ENCODE assay signal across 11 cellular contexts in the genomic region with DNA sequence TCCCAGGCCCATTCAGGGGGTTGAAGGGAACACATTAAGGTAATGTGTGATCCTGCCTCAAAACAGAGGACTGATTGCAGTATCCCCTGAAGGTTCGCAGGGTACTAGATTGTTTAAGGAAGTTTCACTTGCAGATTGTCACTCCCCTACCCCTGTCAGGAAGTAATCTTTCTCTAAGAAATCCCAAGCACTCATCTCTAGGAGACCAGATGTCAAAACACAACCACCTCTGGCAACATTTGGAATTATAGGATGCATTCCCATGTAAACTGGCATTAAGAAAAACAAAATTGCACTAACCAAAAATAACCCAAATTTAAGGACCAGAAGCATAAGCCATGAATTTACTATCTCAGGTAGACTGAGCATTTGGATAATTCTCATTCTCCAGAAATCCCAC. TPM values are rescaled to one million over a fixed set of nuclear protein-coding genes. Genes with fewer than 3 reads are reported as not detected.
A peak's percentile ranks its signal among the peaks of the same experiment; 100 is the strongest.
DNase-seq lines count a peak whose midpoint lies in the region; ATAC-seq and TF ChIP-seq lines count a peak whose summit lies in the region.
"Had no signal": no experiment of that assay in that cellular context is flagged by ENCODE, and none has a peak within 500 bp of the region (broad histone marks: within the 10 kb centered on the region; RNA-seq: fewer than 3 reads in every experiment).

No MANE protein-coding gene starts in this region.

- TF ChIP-seq CTCF in SK-N-SH (IDR thresholded peaks at IDR 0.05) (no peak), Loucy (conservative IDR thresholded peaks at IDR 0.05; ENCODE audit: low read length) (no peak), osteoblast (IDR thresholded peaks at IDR 0.05; ENCODE audit: extremely low read depth, low read depth, low read length) (no peak)

- H3F3A ChIP-seq in SK-N-SH (replicated peaks; ENCODE audit: insufficient read depth) (peaks cover 11% of the 10 kb centered on the region), Loucy (ENCODE audit: low read depth) (no peaks in the 10 kb centered on the region)

- H3K36me3 Mint-ChIP-seq in dendritic cell treated with granulocyte-macrophage colony-stimulating factor and Interleukin-4, amounts not matched to agents 40 ng/mL and 50 ng/mL, for 4 days (ENCODE audit: low read depth) = peaks cover 31% of the 10 kb centered on the region

- CTCF ChIA-PET in SK-N-SH (lab: Yijun Ruan, JAX) = interaction anchor here (0.8 to 2.7 kb wide), 5 partner anchors 9 to 238 kb away, joined by 3 to 19 read pairs (median 12); a partner anchor contains a TSS

- H3K4me1 Mint-ChIP-seq in dendritic cell treated with granulocyte-macrophage colony-stimulating factor and Interleukin-4, amounts not matched to agents 40 ng/mL and 50 ng/mL, for 4 days (ENCODE audit: low read depth) = peaks cover 23% of the 10 kb centered on the region

- TF ChIP-seq RAD21 in SK-N-SH (IDR thresholded peaks at IDR 0.05; ENCODE audit: low read length) = no peak

- H3K27ac ChIP-seq in SK-N-SH (ENCODE audit: low read depth in 2 of 2, low read length in 1 of 2) (no peak overlapping the region; a peak in 1 of 4 replicates), osteoblast (ENCODE audit: low read depth, low read length) (no peak overlapping the region)
- H3K27ac ChIP-seq: RWPE1 had no signal

- ATAC-seq in SK-N-SH treated with all-trans-retinoic acid at 6 μM for 48 hours (no peak), HG02798 (IDR thresholded peaks at IDR 0.05; ENCODE audit: poor library complexity, unreplicated experiment) (no peak)
- ATAC-seq: esophagus mucosa had no signal

- peak overlapping the region; percentile 31 to 99; a peak in 3 of 4 replicates for H3K4me3 ChIP-seq in SK-N-SH (ENCODE audit: low read depth in 2 of 2, low read length in 1 of 2)
- peak overlapping the region; percentile 95 for H3K4me3 ChIP-seq in Loucy (ENCODE audit: low read length, poor library complexity, severe bottlenecking)
- H3K4me3 ChIP-seq in osteoblast (ENCODE audit: insufficient read depth, low read length) = no peak overlapping the region

- peaks cover 5 to 14% of the 10 kb centered on the region in 2 experiments; a peak in 3 of 4 replicates for H3K4me1 ChIP-seq in SK-N-SH (ENCODE audit: control insufficient read depth in 1 of 2, insufficient read depth in 2 of 2, low read depth in 1 of 2, low read length in 1 of 2)
- peaks cover 34% of the 10 kb centered on the region for H3K4me1 ChIP-seq in Loucy (ENCODE audit: insufficient read depth, low read length, poor library complexity, severe bottlenecking)
- peaks cover 16% of the 10 kb centered on the region for H3K4me1 ChIP-seq in osteoblast (ENCODE audit: insufficient read depth, low read length)

- peak overlapping the region; percentile 22 for H3K27ac Mint-ChIP-seq in dendritic cell treated with granulocyte-macrophage colony-stimulating factor and Interleukin-4, amounts not matched to agents 40 ng/mL and 50 ng/mL, for 4 days

- H3K27me3 ChIP-seq in SK-N-SH (ENCODE audit: insufficient read depth) (no peaks in the 10 kb centered on the region), Loucy (ENCODE audit: insufficient read depth, low read length, poor library complexity, severe bottlenecking) (no peaks in the 10 kb centered on the region), osteoblast (ENCODE audit: insufficient read depth, low read length) (no peaks in the 10 kb centered on the region)

- H3K9me2 ChIP-seq in SK-N-SH (no peaks in the 10 kb centered on the region), Loucy (replicated peaks; ENCODE audit: low read depth, low read length) (no peaks in the 10 kb centered on the region)

- WGBS in SK-N-SH (ENCODE audit: low lambda C conversion rate) = 64% methylated on average over 1 of the region's 1 CpG

- H3K9me3 ChIP-seq in SK-N-SH (no peaks in the 10 kb centered on the region), Loucy (ENCODE audit: insufficient read depth, low read depth, low read length) (no peaks in the 10 kb centered on the region), osteoblast (ENCODE audit: low read depth, low read length) (no peaks in the 10 kb centered on the region)

- H3K4me3 Mint-ChIP-seq in dendritic cell treated with granulocyte-macrophage colony-stimulating factor and Interleukin-4, amounts not matched to agents 40 ng/mL and 50 ng/mL, for 4 days = no peak overlapping the region

- peaks cover 22 to 29% of the 10 kb centered on the region in 2 experiments for H3K36me3 ChIP-seq in SK-N-SH (replicated peaks in 1 of 2; ENCODE audit: control insufficient read depth in 1 of 2, insufficient read depth in 2 of 2, low read length in 1 of 2)
- peaks cover 9% of the 10 kb centered on the region for H3K36me3 ChIP-seq in Loucy (ENCODE audit: insufficient read depth, low read length)
- peaks cover 16% of the 10 kb centered on the region for H3K36me3 ChIP-seq in osteoblast (ENCODE audit: insufficient read depth, low read length)

- no peaks in the 10 kb centered on the region for H3K27me3 Mint-ChIP-seq in dendritic cell treated with granulocyte-macrophage colony-stimulating factor and Interleukin-4, amounts not matched to agents 40 ng/mL and 50 ng/mL, for 4 days

- TF ChIP-seq EP300 in SK-N-SH (IDR thresholded peaks at IDR 0.05; ENCODE audit: borderline replicate concordance in 1 of 2, low read depth in 1 of 2, low read length in 1 of 2) = no peak

- H3K9me3 Mint-ChIP-seq in dendritic cell treated with granulocyte-macrophage colony-stimulating factor and Interleukin-4, amounts not matched to agents 40 ng/mL and 50 ng/mL, for 4 days = no peaks in the 10 kb centered on the region

- intact Hi-C loops in dendritic cell treated with granulocyte-macrophage colony-stimulating factor and Interleukin-4, amounts not matched to agents 40 ng/mL and 50 ng/mL, for 4 days (cut with micrococcal nuclease) = loop anchor here (10.0 kb wide), 1 partner anchor 297 kb away; no protein-coding TSS in a partner anchor

- H3K4me2 ChIP-seq in SK-N-SH = peak overlapping the region; percentile 94; the same call in 1 of the 2 replicates
- H3K4me2 ChIP-seq in Loucy (ENCODE audit: low read depth, low read length, poor library complexity, severe bottlenecking) = peak overlapping the region; percentile 83
- H3K4me2 ChIP-seq in osteoblast (ENCODE audit: insufficient read depth, low read length) = peak overlapping the region; percentile 92

- H3K9ac ChIP-seq in SK-N-SH (no peak overlapping the region), Loucy (ENCODE audit: low read depth, low read length, poor library complexity, severe bottlenecking) (peak overlapping the region; percentile 98)

- no peak for DNase-seq in SK-N-SH
- no peak for DNase-seq in osteoblast (ENCODE audit: insufficient read length, low spot score, missing footprints)
- DNase-seq in NCI-H345 treated with DMSO at 0.1 percent for 48 hours (lab: John Stamatoyannopoulos, UW; ENCODE audit: unreplicated experiment) = no peak
- DNase-seq in NCI-H2107 (lab: John Stamatoyannopoulos, UW) = no peak
- DNase-seq: stimulated activated CD8-positive, alpha-beta memory T cell treated with anti-CD3 and anti-CD28 coated beads, Interleukin-4, amount 100 ng/mL, for 48 hours had no signal

- H2AFZ ChIP-seq in SK-N-SH (ENCODE audit: low read depth) (no peak overlapping the region), Loucy (ENCODE audit: low read length) (no peak overlapping the region), osteoblast (ENCODE audit: low read length) (no peak overlapping the region)

- H3K79me2 ChIP-seq in SK-N-SH (ENCODE audit: insufficient read depth) (peaks cover 35% of the 10 kb centered on the region), Loucy (ENCODE audit: insufficient read depth, low read length) (peaks cover 42% of the 10 kb centered on the region), osteoblast (ENCODE audit: insufficient read depth, low read length) (peaks cover 23% of the 10 kb centered on the region)

- H4K20me1 ChIP-seq in SK-N-SH (ENCODE audit: insufficient read depth) = peaks cover 5% of the 10 kb centered on the region; the same call in 1 of the 2 replicates
- peaks cover 31% of the 10 kb centered on the region for H4K20me1 ChIP-seq in Loucy (ENCODE audit: insufficient read depth, low read length, poor library complexity, severe bottlenecking)
- H4K20me1 ChIP-seq in osteoblast (ENCODE audit: insufficient read depth, low read length) = peaks cover 14% of the 10 kb centered on the region

- POLR2A ChIA-PET in SK-N-SH (lab: Yijun Ruan, JAX) = interaction anchor here (0.9 to 3.1 kb wide), 3 partner anchors 35 to 150 kb away, joined by 3 to 22 read pairs (median 5); no protein-coding TSS in a partner anchor

TF ChIP-seq in SK-N-SH, 30 proteins besides CTCF, POLR2A, EP300 and RAD21 (continues in another document):
- TF ChIP-seq, protein P1, sequence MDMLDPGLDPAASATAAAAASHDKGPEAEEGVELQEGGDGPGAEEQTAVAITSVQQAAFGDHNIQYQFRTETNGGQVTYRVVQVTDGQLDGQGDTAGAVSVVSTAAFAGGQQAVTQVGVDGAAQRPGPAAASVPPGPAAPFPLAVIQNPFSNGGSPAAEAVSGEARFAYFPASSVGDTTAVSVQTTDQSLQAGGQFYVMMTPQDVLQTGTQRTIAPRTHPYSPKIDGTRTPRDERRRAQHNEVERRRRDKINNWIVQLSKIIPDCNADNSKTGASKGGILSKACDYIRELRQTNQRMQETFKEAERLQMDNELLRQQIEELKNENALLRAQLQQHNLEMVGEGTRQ (IDR thresholded peaks at IDR 0.05; ENCODE audit: borderline replicate concordance, low read depth, low read length) = no peak

TF ChIP-seq in SK-N-SH treated with all-trans-retinoic acid at 6 μM for 48 hours, 23 proteins besides CTCF, POLR2A, EP300 and RAD21 (continues in another document):
- TF ChIP-seq SNAI2 (CRISPR knock-in tag; IDR thresholded peaks at IDR 0.05) (no peak), ZFP30 (CRISPR knock-in tag; IDR thresholded peaks at IDR 0.05) (no peak)

RNA-seq across cellular contexts. Expression of a gene that starts 1.6 kb away (rescaled TPM):
- polyA plus RNA-seq in SK-N-SH (2012; rRNA removed) = 88.3 and 88.6 TPM in 2 replicates
- polyA plus RNA-seq in SK-N-SH (2012; cell fraction: cytosol; rRNA removed) = 77.8 and 86.6 TPM in 2 replicates
- 48.0 and 55.8 TPM in 2 replicates for polyA plus RNA-seq in SK-N-SH (2012; cell fraction: nucleus; rRNA removed)
- 29.5 and 29.7 TPM in 2 replicates for total RNA-seq in osteoblast

RNA-seq across cellular contexts. Expression of a gene that starts 25.9 kb away (rescaled TPM):
- 3.0 and 5.7 TPM in 2 replicates for polyA plus RNA-seq in SK-N-SH (2012; rRNA removed)
- 1.0 and 2.3 TPM in 2 replicates for polyA plus RNA-seq in SK-N-SH (2012; cell fraction: cytosol; rRNA removed)
- polyA plus RNA-seq in SK-N-SH (2012; cell fraction: nucleus; rRNA removed) = 8.8 and 12.0 TPM in 2 replicates
- 0.59 and 1.1 TPM in 2 replicates for total RNA-seq in osteoblast
